Comparison of ENCODE assay signal across 8 cellular contexts in the genomic region with DNA sequence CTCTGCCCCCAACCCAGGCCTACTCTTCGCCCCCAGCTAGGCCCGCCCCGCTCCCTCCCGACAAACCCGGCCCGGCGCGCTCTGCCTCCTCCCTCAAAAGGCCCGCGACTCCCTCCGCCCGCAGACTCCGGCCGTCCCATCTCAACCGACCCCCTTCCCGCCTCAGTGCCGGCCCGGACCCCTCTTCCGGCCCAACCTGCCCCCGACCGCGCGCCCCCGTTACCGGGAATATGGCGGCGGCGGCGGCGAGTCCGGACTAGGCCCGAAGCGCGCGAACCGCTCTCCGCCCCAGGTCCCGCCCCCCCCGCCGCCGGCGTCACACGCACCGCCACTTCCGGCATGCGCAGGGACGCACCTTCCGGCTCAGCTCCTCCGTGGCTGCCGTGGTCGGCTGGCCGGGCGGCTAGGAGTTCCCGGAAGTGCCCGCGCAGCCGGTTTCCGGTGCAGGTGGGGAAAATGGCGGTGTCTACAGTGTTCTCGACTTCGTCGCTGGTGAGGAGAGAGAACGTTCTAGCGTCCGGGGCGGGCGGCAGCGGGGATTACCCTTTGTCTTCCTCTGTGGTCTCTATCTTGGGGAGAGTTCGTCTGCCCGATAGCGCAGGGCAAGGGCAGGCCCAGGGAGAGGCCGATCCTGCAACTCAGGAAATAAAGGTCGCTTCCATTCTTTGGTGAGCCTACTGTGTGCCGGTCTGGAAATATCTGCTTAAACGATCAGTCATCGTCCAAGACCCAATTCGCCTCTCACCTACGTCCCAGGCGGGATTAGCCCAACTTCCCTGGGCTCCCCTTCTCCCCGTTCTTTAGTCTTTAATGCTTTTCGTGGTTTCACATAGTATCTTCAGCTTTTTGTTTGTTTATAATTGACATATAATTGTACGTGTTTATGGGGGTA. TPM values are rescaled to one million over a fixed set of nuclear protein-coding genes. Genes with fewer than 3 reads are reported as not detected.
A peak's percentile ranks its signal among the peaks of the same experiment; 100 is the strongest.
DNase-seq lines count a peak whose midpoint lies in the region; ATAC-seq and TF ChIP-seq lines count a peak whose summit lies in the region.

A gene with protein sequence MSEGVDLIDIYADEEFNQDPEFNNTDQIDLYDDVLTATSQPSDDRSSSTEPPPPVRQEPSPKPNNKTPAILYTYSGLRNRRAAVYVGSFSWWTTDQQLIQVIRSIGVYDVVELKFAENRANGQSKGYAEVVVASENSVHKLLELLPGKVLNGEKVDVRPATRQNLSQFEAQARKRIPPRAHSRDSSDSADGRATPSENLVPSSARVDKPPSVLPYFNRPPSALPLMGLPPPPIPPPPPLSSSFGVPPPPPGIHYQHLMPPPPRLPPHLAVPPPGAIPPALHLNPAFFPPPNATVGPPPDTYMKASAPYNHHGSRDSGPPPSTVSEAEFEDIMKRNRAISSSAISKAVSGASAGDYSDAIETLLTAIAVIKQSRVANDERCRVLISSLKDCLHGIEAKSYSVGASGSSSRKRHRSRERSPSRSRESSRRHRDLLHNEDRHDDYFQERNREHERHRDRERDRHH (minus strand): TSS at position 285 of the 892 bp plus-strand sequence. CDS start 740 bp downstream, outside the sequence.
A gene (plus strand): TSS at position 434 of the 892 bp plus-strand sequence. CDS start 23 bp downstream, at position 457.

- H3K27ac ChIP-seq in WERI-Rb-1 = peak within 1 kb of the TSS; percentile 99
- H3K27ac ChIP-seq in breast epithelium = peak within 1 kb of the TSS; percentile 99
- peak within 1 kb of the TSS; percentile 96 for H3K27ac ChIP-seq in skeletal muscle tissue (ENCODE audit: low read depth, low read length)

- no peaks in the 10 kb centered on the region for H3K9me3 ChIP-seq in WERI-Rb-1 (ENCODE audit: severe bottlenecking)
- no peaks in the 10 kb centered on the region for H3K9me3 ChIP-seq in breast epithelium
- H3K9me3 ChIP-seq in iPS-18c (ENCODE audit: control insufficient read depth, insufficient read depth, low read length) = peaks cover 2% of the 10 kb centered on the region
- no peaks in the 10 kb centered on the region for H3K9me3 ChIP-seq in skeletal muscle tissue (ENCODE audit: control insufficient read depth in 3 of 3, low read length in 3 of 3)

- intact Hi-C loops in breast epithelium (cut with DNase I; ENCODE audit: low total_unique reads) = no loop called here

- peak; percentile 80 for ATAC-seq in GM18873 (IDR thresholded peaks at IDR 0.05; ENCODE audit: low FRiP score, unreplicated experiment)
- ATAC-seq in HG03135 (IDR thresholded peaks at IDR 0.05; ENCODE audit: unreplicated experiment) = peak; percentile 91

- H3K4me3 ChIP-seq in WERI-Rb-1 (ENCODE audit: low read depth, low read length) (peak within 1 kb of the TSS; percentile 84), breast epithelium (peak within 1 kb of the TSS; percentile 80 to 91 (median 91)), iPS-18c (ENCODE audit: insufficient read depth, low read depth, low read length) (peak within 1 kb of the TSS; percentile 91), skeletal muscle tissue (ENCODE audit: low read length in 3 of 3) (peak within 1 kb of the TSS; percentile 86 to 98 (median 97))

- H3K4me1 ChIP-seq in breast epithelium (peaks cover 0 to 8% of the 10 kb centered on the region in 2 donors), skeletal muscle tissue (ENCODE audit: control insufficient read depth in 3 of 3, insufficient read depth in 3 of 3, low read length in 3 of 3) (peaks cover 19 to 21% (median 19%) of the 10 kb centered on the region in 3 donors)

- no peak for TF ChIP-seq CTCF in WERI-Rb-1 (IDR thresholded peaks at IDR 0.05; ENCODE audit: low read depth, low read length)
- no peak for TF ChIP-seq CTCF in breast epithelium (IDR thresholded peaks at IDR 0.05)

- peaks cover 69% of the 10 kb centered on the region for H3K36me3 ChIP-seq in WERI-Rb-1
- H3K36me3 ChIP-seq in breast epithelium = no peaks in the 10 kb centered on the region
- peaks cover 9 to 32% (median 29%) of the 10 kb centered on the region in 3 donors for H3K36me3 ChIP-seq in skeletal muscle tissue (ENCODE audit: control insufficient read depth in 3 of 3, insufficient read depth in 3 of 3, low read length in 3 of 3)

- H3K9ac ChIP-seq in skeletal muscle tissue (ENCODE audit: low read depth in 1 of 3, low read length in 3 of 3) = peak within 1 kb of the TSS; percentile 96 to 100 (median 98)

- H3K27me3 ChIP-seq in WERI-Rb-1 (ENCODE audit: insufficient read depth, low read depth, severe bottlenecking) (no peaks in the 10 kb centered on the region), breast epithelium (no peaks in the 10 kb centered on the region), skeletal muscle tissue (ENCODE audit: control insufficient read depth in 3 of 3, insufficient read depth in 3 of 3, low read length in 3 of 3) (no peaks in the 10 kb centered on the region)

- TF ChIP-seq POLR2A in breast epithelium (IDR thresholded peaks at IDR 0.05) = peak; percentile 68

- in situ Hi-C loops in ACHN (cut with HindIII; ENCODE audit: low pct_ligation_motif_present, low pct_unique_long_range_greater_than_20kb, low sequenced_read_pairs) = no loop called here

- DNase-seq in ACHN (peak; percentile 94), NCI-H2227 (lab: John Stamatoyannopoulos, UW; ENCODE audit: unreplicated experiment) (peak; percentile 99), WERI-Rb-1 (peak; percentile 97), breast epithelium (ENCODE audit: low spot score in 2 of 2) (peak; percentile 95 to 98)

RNA-seq across cellular contexts. Expression of the first gene that starts in this region (rescaled TPM):
- total RNA-seq in breast epithelium = 10 to 100 TPM; 40.6 to 62.5 (median 46.2) TPM
- 17.7 TPM for total RNA-seq in skeletal muscle tissue

RNA-seq across cellular contexts. Expression of the second gene that starts in this region (rescaled TPM):
- total RNA-seq in breast epithelium (10 to 100 TPM; 46.7 to 94.0 (median 58.7) TPM), skeletal muscle tissue (63.2 TPM)

Comparison
In these comparisons a context has a peak if more than half of its experiments do, and no peak if none do; other contexts are left out.
1. Peak in every context shown above with its lines: DNase-seq, ATAC-seq, H3K4me3 ChIP-seq and H3K27ac ChIP-seq.